ENCODE assay signal across 1 cellular context in the genomic region with DNA sequence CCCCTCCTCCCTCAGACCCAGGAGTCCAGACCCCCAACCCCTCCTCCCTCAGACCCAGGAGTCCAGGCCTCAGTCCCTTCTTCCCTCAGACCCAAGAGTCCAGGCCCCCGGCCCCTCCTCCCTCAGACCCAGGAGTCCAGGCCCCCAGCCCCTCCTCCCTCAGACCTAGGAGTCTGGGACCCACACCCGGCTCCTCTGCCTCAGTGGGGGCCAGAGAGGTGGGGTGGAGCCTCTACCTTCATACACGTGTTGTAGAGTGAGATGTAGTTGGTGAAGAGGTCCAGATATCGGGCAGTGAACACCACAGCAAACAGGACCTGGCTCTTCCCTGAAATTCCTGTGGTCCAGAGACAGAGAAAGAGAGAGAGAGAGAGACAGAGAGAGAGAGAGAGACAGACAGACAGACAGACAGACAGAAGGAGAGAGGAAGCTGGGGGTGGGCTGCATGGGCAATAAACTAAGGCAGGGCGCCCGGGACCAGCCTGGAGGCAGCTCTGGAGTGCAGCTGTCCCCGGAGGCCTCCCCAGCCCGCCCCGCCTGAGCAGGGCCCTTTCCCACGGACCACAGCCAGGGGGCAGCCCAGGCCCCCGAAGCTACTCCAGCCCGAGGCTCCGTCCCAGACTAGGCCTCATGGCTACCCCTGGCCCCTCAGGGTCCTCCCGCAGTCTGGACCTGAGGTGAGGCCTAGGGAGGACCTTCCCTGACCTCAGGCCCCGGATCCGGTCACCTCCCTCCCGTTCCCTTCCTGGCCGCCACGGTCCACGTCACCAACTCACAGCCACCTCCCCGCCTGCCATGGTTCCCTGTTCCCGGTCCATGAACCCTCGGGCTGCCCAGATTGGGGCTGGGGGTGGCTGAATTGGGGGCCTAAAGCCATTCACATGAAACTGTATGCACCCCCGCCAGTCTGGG.
TF ChIP-seq lines count a peak whose summit lies in the region.

No MANE protein-coding gene starts in this region.

TF ChIP-seq in HepG2, 621 proteins besides CTCF, POLR2A, EP300 and RAD21 (continued from another document):
- TF ChIP-seq, protein P1, sequence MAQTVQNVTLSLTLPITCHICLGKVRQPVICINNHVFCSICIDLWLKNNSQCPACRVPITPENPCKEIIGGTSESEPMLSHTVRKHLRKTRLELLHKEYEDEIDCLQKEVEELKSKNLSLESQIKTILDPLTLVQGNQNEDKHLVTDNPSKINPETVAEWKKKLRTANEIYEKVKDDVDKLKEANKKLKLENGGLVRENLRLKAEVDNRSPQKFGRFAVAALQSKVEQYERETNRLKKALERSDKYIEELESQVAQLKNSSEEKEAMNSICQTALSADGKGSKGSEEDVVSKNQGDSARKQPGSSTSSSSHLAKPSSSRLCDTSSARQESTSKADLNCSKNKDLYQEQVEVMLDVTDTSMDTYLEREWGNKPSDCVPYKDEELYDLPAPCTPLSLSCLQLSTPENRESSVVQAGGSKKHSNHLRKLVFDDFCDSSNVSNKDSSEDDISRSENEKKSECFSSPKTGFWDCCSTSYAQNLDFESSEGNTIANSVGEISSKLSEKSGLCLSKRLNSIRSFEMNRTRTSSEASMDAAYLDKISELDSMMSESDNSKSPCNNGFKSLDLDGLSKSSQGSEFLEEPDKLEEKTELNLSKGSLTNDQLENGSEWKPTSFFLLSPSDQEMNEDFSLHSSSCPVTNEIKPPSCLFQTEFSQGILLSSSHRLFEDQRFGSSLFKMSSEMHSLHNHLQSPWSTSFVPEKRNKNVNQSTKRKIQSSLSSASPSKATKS (CRISPR knock-in tag; IDR thresholded peaks at IDR 0.05), result no peak; the same call in 1 of the 2 replicates
- TF ChIP-seq MED1 (CRISPR knock-in tag; IDR thresholded peaks at IDR 0.05) (no peak; the same call in 1 of the 2 replicates), ZNF772 (CRISPR knock-in tag; IDR thresholded peaks at IDR 0.05) (peak; percentile 53; the same call in 1 of the 2 replicates), PCBP1 (IDR thresholded peaks at IDR 0.05; ENCODE audit: borderline replicate concordance, low read depth, low read length) (0 out of 2 replicates have a peak, but pooled peaks have one; percentile 43)
- TF ChIP-seq, protein P2, sequence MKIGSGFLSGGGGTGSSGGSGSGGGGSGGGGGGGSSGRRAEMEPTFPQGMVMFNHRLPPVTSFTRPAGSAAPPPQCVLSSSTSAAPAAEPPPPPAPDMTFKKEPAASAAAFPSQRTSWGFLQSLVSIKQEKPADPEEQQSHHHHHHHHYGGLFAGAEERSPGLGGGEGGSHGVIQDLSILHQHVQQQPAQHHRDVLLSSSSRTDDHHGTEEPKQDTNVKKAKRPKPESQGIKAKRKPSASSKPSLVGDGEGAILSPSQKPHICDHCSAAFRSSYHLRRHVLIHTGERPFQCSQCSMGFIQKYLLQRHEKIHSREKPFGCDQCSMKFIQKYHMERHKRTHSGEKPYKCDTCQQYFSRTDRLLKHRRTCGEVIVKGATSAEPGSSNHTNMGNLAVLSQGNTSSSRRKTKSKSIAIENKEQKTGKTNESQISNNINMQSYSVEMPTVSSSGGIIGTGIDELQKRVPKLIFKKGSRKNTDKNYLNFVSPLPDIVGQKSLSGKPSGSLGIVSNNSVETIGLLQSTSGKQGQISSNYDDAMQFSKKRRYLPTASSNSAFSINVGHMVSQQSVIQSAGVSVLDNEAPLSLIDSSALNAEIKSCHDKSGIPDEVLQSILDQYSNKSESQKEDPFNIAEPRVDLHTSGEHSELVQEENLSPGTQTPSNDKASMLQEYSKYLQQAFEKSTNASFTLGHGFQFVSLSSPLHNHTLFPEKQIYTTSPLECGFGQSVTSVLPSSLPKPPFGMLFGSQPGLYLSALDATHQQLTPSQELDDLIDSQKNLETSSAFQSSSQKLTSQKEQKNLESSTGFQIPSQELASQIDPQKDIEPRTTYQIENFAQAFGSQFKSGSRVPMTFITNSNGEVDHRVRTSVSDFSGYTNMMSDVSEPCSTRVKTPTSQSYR (CRISPR knock-in tag; IDR thresholded peaks at IDR 0.05; ENCODE audit: borderline replicate concordance), result 0 out of 2 replicates have a peak, but pooled peaks have one; percentile 29
- TF ChIP-seq, protein P3, sequence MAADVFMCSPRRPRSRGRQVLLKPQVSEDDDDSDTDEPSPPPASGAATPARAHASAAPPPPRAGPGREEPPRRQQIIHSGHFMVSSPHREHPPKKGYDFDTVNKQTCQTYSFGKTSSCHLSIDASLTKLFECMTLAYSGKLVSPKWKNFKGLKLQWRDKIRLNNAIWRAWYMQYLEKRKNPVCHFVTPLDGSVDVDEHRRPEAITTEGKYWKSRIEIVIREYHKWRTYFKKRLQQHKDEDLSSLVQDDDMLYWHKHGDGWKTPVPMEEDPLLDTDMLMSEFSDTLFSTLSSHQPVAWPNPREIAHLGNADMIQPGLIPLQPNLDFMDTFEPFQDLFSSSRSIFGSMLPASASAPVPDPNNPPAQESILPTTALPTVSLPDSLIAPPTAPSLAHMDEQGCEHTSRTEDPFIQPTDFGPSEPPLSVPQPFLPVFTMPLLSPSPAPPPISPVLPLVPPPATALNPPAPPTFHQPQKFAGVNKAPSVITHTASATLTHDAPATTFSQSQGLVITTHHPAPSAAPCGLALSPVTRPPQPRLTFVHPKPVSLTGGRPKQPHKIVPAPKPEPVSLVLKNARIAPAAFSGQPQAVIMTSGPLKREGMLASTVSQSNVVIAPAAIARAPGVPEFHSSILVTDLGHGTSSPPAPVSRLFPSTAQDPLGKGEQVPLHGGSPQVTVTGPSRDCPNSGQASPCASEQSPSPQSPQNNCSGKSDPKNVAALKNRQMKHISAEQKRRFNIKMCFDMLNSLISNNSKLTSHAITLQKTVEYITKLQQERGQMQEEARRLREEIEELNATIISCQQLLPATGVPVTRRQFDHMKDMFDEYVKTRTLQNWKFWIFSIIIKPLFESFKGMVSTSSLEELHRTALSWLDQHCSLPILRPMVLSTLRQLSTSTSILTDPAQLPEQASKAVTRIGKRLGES (CRISPR knock-in tag; IDR thresholded peaks at IDR 0.05; ENCODE audit: borderline replicate concordance), result no peak
- TF ChIP-seq, protein P4, sequence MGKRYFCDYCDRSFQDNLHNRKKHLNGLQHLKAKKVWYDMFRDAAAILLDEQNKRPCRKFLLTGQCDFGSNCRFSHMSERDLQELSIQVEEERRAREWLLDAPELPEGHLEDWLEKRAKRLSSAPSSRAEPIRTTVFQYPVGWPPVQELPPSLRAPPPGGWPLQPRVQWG (CRISPR knock-in tag; IDR thresholded peaks at IDR 0.05; ENCODE audit: borderline replicate concordance, low read depth), result no peak
